Comparison of ENCODE assay signal across 1 cellular context in the genomic region with DNA sequence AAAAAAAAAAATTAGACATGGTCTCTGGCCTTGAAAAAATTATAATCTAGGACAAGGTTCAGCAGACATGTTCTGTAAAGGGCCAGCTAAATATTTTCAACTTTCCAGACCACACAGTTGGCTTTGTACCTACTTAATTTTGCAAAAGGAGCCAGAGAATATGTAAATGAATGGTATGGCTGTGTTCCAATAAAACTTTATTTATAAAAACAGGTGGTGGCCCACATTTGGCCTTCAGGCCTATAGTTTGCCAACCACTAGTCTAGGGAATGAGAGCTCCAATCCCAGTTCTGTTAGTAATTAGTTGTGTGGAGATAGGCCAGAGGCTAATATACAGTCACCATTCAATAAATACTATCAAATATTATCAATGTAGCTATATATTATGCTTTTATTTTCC.
A peak's percentile ranks its signal among the peaks of the same experiment; 100 is the strongest.
TF ChIP-seq lines count a peak whose summit lies in the region.

No MANE protein-coding gene starts in this region.

TF ChIP-seq in K562, 482 proteins besides CTCF, POLR2A, EP300 and RAD21:
- TF ChIP-seq, protein P1, sequence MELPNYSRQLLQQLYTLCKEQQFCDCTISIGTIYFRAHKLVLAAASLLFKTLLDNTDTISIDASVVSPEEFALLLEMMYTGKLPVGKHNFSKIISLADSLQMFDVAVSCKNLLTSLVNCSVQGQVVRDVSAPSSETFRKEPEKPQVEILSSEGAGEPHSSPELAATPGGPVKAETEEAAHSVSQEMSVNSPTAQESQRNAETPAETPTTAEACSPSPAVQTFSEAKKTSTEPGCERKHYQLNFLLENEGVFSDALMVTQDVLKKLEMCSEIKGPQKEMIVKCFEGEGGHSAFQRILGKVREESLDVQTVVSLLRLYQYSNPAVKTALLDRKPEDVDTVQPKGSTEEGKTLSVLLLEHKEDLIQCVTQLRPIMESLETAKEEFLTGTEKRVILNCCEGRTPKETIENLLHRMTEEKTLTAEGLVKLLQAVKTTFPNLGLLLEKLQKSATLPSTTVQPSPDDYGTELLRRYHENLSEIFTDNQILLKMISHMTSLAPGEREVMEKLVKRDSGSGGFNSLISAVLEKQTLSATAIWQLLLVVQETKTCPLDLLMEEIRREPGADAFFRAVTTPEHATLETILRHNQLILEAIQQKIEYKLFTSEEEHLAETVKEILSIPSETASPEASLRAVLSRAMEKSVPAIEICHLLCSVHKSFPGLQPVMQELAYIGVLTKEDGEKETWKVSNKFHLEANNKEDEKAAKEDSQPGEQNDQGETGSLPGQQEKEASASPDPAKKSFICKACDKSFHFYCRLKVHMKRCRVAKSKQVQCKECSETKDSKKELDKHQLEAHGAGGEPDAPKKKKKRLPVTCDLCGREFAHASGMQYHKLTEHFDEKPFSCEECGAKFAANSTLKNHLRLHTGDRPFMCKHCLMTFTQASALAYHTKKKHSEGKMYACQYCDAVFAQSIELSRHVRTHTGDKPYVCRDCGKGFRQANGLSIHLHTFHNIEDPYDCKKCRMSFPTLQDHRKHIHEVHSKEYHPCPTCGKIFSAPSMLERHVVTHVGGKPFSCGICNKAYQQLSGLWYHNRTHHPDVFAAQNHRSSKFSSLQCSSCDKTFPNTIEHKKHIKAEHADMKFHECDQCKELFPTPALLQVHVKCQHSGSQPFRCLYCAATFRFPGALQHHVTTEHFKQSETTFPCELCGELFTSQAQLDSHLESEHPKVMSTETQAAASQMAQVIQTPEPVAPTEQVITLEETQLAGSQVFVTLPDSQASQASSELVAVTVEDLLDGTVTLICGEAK (IDR thresholded peaks at IDR 0.05): peak; percentile 91
- TF ChIP-seq, protein P1 (CRISPR knock-in tag; IDR thresholded peaks at IDR 0.05): peak; percentile 88
- TF ChIP-seq, protein P2, sequence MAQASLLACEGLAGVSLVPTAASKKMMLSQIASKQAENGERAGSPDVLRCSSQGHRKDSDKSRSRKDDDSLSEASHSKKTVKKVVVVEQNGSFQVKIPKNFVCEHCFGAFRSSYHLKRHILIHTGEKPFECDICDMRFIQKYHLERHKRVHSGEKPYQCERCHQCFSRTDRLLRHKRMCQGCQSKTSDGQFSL (CRISPR knock-in tag; IDR thresholded peaks at IDR 0.05): no peak
- TF ChIP-seq, protein P2 (tag; IDR thresholded peaks at IDR 0.05): no peak
- TF ChIP-seq, protein P3, sequence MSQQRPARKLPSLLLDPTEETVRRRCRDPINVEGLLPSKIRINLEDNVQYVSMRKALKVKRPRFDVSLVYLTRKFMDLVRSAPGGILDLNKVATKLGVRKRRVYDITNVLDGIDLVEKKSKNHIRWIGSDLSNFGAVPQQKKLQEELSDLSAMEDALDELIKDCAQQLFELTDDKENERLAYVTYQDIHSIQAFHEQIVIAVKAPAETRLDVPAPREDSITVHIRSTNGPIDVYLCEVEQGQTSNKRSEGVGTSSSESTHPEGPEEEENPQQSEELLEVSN (IDR thresholded peaks at IDR 0.05; ENCODE audit: borderline replicate concordance in 1 of 2, extremely low read depth in 1 of 2, insufficient read depth in 1 of 2, insufficient read length in 1 of 2, low read depth in 1 of 2, low read length in 1 of 2, poor library complexity in 1 of 2, severe bottlenecking in 1 of 2): no peak
- no peak for TF ChIP-seq CCAR2 (IDR thresholded peaks at IDR 0.05; ENCODE audit: low read depth, low read length)
